Comparison of ENCODE assay signal across 1 cellular context in the genomic region with DNA sequence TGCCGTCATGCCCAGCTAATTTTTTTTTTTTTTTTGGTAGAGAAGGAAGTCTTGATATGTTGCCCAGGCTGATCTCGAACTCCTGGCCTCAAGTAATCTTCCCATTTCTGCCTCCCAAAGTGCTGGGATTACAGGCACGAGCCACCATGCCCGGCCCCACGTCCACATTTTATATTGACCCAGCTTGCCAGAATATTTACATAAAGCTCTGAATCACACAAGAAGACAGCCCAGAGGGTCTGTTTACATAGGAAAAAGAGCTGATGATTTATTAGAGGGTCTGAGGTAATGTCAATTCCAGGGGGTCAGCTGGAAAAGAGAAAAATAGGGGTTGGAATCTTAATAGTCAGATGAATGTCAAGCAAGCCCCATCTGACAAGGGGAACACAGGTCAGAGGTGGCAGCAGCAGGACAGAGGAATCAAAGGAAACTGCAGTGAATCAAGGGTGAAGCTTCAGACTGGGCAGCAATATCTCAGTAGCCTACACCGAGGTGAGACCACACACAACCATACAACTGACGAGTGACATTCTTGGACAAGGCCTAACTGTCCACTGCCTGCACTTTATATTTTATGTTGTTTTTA.
TF ChIP-seq lines count a peak whose summit lies in the region.

No MANE protein-coding gene starts in this region.

TF ChIP-seq in GM23338, 12 proteins besides CTCF, POLR2A, EP300 and RAD21 (continued from another document):
- TF ChIP-seq, protein P1, sequence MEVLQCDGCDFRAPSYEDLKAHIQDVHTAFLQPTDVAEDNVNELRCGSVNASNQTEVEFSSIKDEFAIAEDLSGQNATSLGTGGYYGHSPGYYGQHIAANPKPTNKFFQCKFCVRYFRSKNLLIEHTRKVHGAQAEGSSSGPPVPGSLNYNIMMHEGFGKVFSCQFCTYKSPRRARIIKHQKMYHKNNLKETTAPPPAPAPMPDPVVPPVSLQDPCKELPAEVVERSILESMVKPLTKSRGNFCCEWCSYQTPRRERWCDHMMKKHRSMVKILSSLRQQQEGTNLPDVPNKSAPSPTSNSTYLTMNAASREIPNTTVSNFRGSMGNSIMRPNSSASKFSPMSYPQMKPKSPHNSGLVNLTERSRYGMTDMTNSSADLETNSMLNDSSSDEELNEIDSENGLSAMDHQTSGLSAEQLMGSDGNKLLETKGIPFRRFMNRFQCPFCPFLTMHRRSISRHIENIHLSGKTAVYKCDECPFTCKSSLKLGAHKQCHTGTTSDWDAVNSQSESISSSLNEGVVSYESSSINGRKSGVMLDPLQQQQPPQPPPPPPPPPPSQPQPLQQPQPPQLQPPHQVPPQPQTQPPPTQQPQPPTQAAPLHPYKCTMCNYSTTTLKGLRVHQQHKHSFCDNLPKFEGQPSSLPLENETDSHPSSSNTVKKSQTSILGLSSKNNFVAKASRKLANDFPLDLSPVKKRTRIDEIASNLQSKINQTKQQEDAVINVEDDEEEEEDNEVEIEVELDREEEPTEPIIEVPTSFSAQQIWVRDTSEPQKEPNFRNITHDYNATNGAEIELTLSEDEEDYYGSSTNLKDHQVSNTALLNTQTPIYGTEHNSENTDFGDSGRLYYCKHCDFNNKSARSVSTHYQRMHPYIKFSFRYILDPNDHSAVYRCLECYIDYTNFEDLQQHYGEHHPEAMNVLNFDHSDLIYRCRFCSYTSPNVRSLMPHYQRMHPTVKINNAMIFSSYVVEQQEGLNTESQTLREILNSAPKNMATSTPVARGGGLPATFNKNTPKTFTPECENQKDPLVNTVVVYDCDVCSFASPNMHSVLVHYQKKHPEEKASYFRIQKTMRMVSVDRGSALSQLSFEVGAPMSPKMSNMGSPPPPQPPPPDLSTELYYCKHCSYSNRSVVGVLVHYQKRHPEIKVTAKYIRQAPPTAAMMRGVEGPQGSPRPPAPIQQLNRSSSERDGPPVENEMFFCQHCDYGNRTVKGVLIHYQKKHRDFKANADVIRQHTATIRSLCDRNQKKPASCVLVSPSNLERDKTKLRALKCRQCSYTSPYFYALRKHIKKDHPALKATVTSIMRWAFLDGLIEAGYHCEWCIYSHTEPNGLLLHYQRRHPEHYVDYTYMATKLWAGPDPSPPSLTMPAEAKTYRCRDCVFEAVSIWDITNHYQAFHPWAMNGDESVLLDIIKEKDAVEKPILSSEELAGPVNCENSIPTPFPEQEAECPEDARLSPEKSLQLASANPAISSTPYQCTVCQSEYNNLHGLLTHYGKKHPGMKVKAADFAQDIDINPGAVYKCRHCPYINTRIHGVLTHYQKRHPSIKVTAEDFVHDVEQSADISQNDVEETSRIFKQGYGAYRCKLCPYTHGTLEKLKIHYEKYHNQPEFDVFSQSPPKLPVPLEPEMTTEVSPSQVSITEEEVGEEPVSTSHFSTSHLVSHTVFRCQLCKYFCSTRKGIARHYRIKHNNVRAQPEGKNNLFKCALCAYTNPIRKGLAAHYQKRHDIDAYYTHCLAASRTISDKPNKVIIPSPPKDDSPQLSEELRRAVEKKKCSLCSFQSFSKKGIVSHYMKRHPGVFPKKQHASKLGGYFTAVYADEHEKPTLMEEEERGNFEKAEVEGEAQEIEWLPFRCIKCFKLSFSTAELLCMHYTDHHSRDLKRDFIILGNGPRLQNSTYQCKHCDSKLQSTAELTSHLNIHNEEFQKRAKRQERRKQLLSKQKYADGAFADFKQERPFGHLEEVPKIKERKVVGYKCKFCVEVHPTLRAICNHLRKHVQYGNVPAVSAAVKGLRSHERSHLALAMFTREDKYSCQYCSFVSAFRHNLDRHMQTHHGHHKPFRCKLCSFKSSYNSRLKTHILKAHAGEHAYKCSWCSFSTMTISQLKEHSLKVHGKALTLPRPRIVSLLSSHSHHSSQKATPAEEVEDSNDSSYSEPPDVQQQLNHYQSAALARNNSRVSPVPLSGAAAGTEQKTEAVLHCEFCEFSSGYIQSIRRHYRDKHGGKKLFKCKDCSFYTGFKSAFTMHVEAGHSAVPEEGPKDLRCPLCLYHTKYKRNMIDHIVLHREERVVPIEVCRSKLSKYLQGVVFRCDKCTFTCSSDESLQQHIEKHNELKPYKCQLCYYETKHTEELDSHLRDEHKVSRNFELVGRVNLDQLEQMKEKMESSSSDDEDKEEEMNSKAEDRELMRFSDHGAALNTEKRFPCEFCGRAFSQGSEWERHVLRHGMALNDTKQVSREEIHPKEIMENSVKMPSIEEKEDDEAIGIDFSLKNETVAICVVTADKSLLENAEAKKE (CRISPR knock-in tag; IDR thresholded peaks at IDR 0.05), result no peak
- TF ChIP-seq JUNB (IDR thresholded peaks at IDR 0.05; ENCODE audit: unreplicated experiment), result no peak
- TF ChIP-seq, protein P2, sequence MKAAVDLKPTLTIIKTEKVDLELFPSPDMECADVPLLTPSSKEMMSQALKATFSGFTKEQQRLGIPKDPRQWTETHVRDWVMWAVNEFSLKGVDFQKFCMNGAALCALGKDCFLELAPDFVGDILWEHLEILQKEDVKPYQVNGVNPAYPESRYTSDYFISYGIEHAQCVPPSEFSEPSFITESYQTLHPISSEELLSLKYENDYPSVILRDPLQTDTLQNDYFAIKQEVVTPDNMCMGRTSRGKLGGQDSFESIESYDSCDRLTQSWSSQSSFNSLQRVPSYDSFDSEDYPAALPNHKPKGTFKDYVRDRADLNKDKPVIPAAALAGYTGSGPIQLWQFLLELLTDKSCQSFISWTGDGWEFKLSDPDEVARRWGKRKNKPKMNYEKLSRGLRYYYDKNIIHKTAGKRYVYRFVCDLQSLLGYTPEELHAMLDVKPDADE (IDR thresholded peaks at IDR 0.05), result no peak
- TF ChIP-seq EZH2 (IDR thresholded peaks at IDR 0.05; ENCODE audit: low read depth, unreplicated experiment), result no peak
- TF ChIP-seq, protein P3, sequence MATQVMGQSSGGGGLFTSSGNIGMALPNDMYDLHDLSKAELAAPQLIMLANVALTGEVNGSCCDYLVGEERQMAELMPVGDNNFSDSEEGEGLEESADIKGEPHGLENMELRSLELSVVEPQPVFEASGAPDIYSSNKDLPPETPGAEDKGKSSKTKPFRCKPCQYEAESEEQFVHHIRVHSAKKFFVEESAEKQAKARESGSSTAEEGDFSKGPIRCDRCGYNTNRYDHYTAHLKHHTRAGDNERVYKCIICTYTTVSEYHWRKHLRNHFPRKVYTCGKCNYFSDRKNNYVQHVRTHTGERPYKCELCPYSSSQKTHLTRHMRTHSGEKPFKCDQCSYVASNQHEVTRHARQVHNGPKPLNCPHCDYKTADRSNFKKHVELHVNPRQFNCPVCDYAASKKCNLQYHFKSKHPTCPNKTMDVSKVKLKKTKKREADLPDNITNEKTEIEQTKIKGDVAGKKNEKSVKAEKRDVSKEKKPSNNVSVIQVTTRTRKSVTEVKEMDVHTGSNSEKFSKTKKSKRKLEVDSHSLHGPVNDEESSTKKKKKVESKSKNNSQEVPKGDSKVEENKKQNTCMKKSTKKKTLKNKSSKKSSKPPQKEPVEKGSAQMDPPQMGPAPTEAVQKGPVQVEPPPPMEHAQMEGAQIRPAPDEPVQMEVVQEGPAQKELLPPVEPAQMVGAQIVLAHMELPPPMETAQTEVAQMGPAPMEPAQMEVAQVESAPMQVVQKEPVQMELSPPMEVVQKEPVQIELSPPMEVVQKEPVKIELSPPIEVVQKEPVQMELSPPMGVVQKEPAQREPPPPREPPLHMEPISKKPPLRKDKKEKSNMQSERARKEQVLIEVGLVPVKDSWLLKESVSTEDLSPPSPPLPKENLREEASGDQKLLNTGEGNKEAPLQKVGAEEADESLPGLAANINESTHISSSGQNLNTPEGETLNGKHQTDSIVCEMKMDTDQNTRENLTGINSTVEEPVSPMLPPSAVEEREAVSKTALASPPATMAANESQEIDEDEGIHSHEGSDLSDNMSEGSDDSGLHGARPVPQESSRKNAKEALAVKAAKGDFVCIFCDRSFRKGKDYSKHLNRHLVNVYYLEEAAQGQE (IDR thresholded peaks at IDR 0.05; ENCODE audit: unreplicated experiment), result no peak
